In the genomic region with DNA sequence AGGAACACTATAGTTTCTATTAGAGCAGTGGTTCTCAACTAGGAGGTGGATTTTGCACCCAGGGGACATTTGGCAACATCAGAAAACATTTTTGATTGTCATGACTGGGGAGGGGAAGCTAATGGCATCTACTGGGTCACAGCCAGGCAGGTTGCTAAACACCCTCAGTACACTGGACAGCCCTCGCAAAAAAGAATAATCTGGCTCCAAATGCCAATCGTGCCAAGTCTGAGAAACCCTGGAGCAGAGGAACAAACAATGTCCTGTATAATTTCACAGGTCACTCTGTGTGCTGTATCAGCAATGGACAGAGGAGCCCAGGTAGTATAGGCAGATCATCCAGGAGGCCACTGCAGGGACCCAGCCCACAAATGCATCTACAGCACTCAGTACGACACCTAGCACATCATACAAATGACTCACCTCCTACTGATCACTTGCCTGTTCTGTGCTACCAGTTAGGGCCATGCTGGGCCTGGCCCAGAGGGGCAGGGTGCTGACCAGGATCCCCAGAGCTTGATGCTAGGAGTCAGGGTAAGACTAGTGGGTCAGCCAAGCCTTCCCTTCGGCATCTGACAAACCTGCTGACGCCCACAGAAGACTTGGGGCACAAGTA, we compare ENCODE assay signal across 1 cellular context.
TF ChIP-seq lines count a peak whose summit lies in the region.

No MANE protein-coding gene starts in this region.

TF ChIP-seq in liver, 16 proteins besides CTCF, POLR2A, EP300 and RAD21 (continued from another document):
- TF ChIP-seq, protein P1, sequence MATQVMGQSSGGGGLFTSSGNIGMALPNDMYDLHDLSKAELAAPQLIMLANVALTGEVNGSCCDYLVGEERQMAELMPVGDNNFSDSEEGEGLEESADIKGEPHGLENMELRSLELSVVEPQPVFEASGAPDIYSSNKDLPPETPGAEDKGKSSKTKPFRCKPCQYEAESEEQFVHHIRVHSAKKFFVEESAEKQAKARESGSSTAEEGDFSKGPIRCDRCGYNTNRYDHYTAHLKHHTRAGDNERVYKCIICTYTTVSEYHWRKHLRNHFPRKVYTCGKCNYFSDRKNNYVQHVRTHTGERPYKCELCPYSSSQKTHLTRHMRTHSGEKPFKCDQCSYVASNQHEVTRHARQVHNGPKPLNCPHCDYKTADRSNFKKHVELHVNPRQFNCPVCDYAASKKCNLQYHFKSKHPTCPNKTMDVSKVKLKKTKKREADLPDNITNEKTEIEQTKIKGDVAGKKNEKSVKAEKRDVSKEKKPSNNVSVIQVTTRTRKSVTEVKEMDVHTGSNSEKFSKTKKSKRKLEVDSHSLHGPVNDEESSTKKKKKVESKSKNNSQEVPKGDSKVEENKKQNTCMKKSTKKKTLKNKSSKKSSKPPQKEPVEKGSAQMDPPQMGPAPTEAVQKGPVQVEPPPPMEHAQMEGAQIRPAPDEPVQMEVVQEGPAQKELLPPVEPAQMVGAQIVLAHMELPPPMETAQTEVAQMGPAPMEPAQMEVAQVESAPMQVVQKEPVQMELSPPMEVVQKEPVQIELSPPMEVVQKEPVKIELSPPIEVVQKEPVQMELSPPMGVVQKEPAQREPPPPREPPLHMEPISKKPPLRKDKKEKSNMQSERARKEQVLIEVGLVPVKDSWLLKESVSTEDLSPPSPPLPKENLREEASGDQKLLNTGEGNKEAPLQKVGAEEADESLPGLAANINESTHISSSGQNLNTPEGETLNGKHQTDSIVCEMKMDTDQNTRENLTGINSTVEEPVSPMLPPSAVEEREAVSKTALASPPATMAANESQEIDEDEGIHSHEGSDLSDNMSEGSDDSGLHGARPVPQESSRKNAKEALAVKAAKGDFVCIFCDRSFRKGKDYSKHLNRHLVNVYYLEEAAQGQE (IDR thresholded peaks at IDR 0.05): peak; percentile 89
- TF ChIP-seq YY1 (IDR thresholded peaks at IDR 0.05) (peak; percentile 87), RXRA (IDR thresholded peaks at IDR 0.05) (peak; percentile 89 to 98), FOXA1 (IDR thresholded peaks at IDR 0.05) (no peak), GABPA (IDR thresholded peaks at IDR 0.05 in 1 of 2, conservative IDR thresholded peaks at IDR 0.05 in 1 of 2) (peak in 1 of 2 donors; percentile 51), TAF1 (conservative IDR thresholded peaks at IDR 0.05) (peak; percentile 48), SP1 (IDR thresholded peaks at IDR 0.05) (peak; percentile 99), EGR1 (IDR thresholded peaks at IDR 0.05; ENCODE audit: low read depth in 2 of 2) (peak in 1 of 2 donors; percentile 65)
- TF ChIP-seq, protein P2, sequence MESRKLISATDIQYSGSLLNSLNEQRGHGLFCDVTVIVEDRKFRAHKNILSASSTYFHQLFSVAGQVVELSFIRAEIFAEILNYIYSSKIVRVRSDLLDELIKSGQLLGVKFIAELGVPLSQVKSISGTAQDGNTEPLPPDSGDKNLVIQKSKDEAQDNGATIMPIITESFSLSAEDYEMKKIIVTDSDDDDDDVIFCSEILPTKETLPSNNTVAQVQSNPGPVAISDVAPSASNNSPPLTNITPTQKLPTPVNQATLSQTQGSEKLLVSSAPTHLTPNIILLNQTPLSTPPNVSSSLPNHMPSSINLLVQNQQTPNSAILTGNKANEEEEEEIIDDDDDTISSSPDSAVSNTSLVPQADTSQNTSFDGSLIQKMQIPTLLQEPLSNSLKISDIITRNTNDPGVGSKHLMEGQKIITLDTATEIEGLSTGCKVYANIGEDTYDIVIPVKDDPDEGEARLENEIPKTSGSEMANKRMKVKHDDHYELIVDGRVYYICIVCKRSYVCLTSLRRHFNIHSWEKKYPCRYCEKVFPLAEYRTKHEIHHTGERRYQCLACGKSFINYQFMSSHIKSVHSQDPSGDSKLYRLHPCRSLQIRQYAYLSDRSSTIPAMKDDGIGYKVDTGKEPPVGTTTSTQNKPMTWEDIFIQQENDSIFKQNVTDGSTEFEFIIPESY (IDR thresholded peaks at IDR 0.05): peak; percentile 78
TF ChIP-seq in liver: peak in this region for 14.
